ENCODE assay signal across 21 cellular contexts in genomic region chr12:89339531-89339930, GRCh38.
"Had no signal": no experiment of that assay in that cellular context is flagged by ENCODE, and none has a peak within 500 bp of the region (broad histone marks: within the 10 kb centered on the region; RNA-seq: fewer than 3 reads in every experiment).

No MANE protein-coding gene starts in this region.

- H3K4me1 ChIP-seq: gastroesophageal sphincter, prostate gland, sigmoid colon, uterus had no signal

- H3K36me3 ChIP-seq: gastroesophageal sphincter, neural progenitor cell, pancreas, prostate gland, sigmoid colon, uterus had no signal

- H3K27me3 ChIP-seq: dorsolateral prefrontal cortex, gastroesophageal sphincter, hepatocyte, neural progenitor cell, pancreas, sigmoid colon, uterus had no signal

- ATAC-seq: gastroesophageal sphincter; left colon; natural killer cell treated with Interleukin-12 subunit alpha and Interleukin-12 subunit beta and Interleukin-15 and Interleukin-18, amount 100 ng/mL, for 72 hours; pancreas had no signal

- DNase-seq: central memory CD4-positive, alpha-beta T cell; dorsolateral prefrontal cortex; effector CD8-positive, alpha-beta T cell; glutamatergic neuron; kidney; left colon; nucleus accumbens; pancreas; retina; sigmoid colon; small intestine; stimulated activated CD4-positive, alpha-beta T cell treated with anti-CD3 and anti-CD28 coated beads, Interleukin-2, amount 100 ng/mL, for 48 hours; stimulated activated naive CD4-positive, alpha-beta T cell treated with Interleukin-2 at 50 U/mL for 16 hours; trophoblast cell; uterus had no signal

- H3K9me3 ChIP-seq: gastroesophageal sphincter, pancreas, prostate gland, sigmoid colon, uterus had no signal

- H3K4me3 ChIP-seq: coronary artery, dorsolateral prefrontal cortex, gastroesophageal sphincter, hepatocyte, neural progenitor cell, pancreas, prostate gland, sigmoid colon, uterus had no signal

- H3K27ac ChIP-seq: coronary artery, gastroesophageal sphincter, hepatocyte, neural progenitor cell, pancreas, prostate gland, sigmoid colon, uterus had no signal
